Comparison of ENCODE assay signal across 24 cellular contexts in the genomic region with DNA sequence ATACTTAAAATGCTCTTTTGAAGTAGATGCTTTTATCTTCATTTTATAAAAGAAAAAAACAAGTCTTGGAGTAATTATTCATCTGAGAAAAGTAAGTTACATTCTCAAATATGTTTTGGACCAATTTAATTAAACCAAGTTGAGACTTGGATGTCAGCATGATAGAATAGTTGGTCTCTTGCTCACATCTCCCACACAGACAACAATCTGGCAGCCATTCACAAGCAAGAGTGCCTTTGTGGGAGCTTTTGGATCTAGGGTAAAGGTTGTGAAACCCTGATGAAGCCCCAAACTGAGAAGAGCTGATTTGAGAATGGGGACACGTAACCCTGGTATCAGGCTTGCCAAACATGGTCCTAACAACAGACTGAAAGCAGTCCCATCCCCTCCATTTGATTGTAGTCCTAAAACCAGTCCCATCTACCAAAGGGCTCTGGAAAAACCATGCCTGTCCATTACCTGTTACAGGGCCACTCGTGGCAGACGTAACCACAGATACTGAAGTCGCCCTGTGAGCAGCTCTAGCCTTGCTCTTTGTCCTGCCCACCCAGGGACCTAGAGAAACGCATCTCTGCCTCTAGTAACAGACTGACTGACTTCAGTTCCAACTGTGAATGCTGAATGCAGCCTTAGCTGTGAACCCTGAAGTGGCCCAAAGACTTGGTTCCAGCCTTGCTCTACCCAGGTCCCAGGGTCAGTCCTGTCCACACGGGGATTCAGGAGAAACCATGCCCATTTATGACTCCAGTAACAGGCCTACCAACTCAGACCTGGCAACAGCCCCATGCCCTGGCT.
DNase-seq lines count a peak whose midpoint lies in the region; TF ChIP-seq lines count a peak whose summit lies in the region.
"Had no signal": no experiment of that assay in that cellular context is flagged by ENCODE, and none has a peak within 500 bp of the region (broad histone marks: within the 10 kb centered on the region; RNA-seq: fewer than 3 reads in every experiment).

No MANE protein-coding gene starts in this region.

- H3K4me2 ChIP-seq in mesendoderm (ENCODE audit: low read length) (no peak overlapping the region), SK-N-SH (no peak overlapping the region)
- H3K4me2 ChIP-seq: A549, PC-9 had no signal

- H3K56ac ChIP-seq in mesendoderm (ENCODE audit: low read length): peak overlapping the region; percentile 45

- TF ChIP-seq EP300 in SK-N-SH (IDR thresholded peaks at IDR 0.05; ENCODE audit: borderline replicate concordance in 1 of 2, low read depth in 1 of 2, low read length in 1 of 2): no peak

- H3K79me1 ChIP-seq in mesendoderm (ENCODE audit: low read length): no peaks in the 10 kb centered on the region

- no peak overlapping the region for H3K23ac ChIP-seq in mesendoderm (ENCODE audit: low read length)

- H3K4me1 ChIP-seq in mesendoderm (ENCODE audit: control insufficient read depth, low read depth, low read length) (peaks cover 15% of the 10 kb centered on the region), SK-N-SH (ENCODE audit: control insufficient read depth in 1 of 2, insufficient read depth in 2 of 2, low read depth in 1 of 2, low read length in 1 of 2) (no peaks in the 10 kb centered on the region; a peak in 1 of 4 replicates)
- H3K4me1 ChIP-seq: A549, BE2C had no signal

- no peak for TF ChIP-seq RAD21 in SK-N-SH (IDR thresholded peaks at IDR 0.05; ENCODE audit: low read length)

- H3K9me2 ChIP-seq in SK-N-SH: no peaks in the 10 kb centered on the region

- H4K5ac ChIP-seq in mesendoderm (ENCODE audit: low read length): no peak overlapping the region

- TF ChIP-seq CTCF in AG10803 (conservative IDR thresholded peaks at IDR 0.05; ENCODE audit: low read length) (no peak), VCaP (conservative IDR thresholded peaks at IDR 0.05) (no peak), SK-N-SH (IDR thresholded peaks at IDR 0.05) (no peak)

- peak overlapping the region; percentile 72 for H3K4ac ChIP-seq in mesendoderm (ENCODE audit: low read depth, low read length)

- H2BK5ac ChIP-seq in mesendoderm (ENCODE audit: low read length): peak overlapping the region; percentile 9

- H2AK5ac ChIP-seq in mesendoderm (ENCODE audit: low read length): no peak overlapping the region

- H2BK120ac ChIP-seq in mesendoderm (ENCODE audit: low read depth, low read length): no peak overlapping the region

- H3K4me3 ChIP-seq in AG10803 (ENCODE audit: low read length) (no peak overlapping the region), mesendoderm (ENCODE audit: low read length) (no peak overlapping the region), SK-N-SH (ENCODE audit: low read depth in 2 of 2, low read length in 1 of 2) (no peak overlapping the region)
- H3K4me3 ChIP-seq: A549, MG63, PC-9 had no signal

- H3K36me3 ChIP-seq in mesendoderm (ENCODE audit: control insufficient read depth, insufficient read depth, low read length): no peaks in the 10 kb centered on the region
- H3K36me3 ChIP-seq in SK-N-SH (replicated peaks in 1 of 2; ENCODE audit: control insufficient read depth in 1 of 2, insufficient read depth in 2 of 2, low read length in 1 of 2): no peaks in the 10 kb centered on the region
- H3K36me3 ChIP-seq: BE2C, MG63 had no signal

- DNase-seq in AG10803 (ENCODE audit: low read depth): peak; percentile 41
- DNase-seq in EH (ENCODE audit: low read depth): peak; percentile 13
- no peak for DNase-seq in mesendoderm
- no peak for DNase-seq in AG08395 (ENCODE audit: low spot score)
- no peak for DNase-seq in SHP77 treated with DMSO at 0.1 percent for 48 hours (lab: John Stamatoyannopoulos, UW)
- no peak for DNase-seq in SK-N-SH
- DNase-seq: BE2C; CD8-positive, alpha-beta memory T cell; DMS 273 treated with DMSO at 0.1 percent for 48 hours; DND-41; HCEC 1CT; KG1; MG63; NCI-H1105 treated with DMSO at 0.1 percent for 48 hours; NCI-H146; NCI-H2029 treated with DMSO at 0.1 percent for 48 hours; NCI-H446 treated with DMSO at 0.1 percent for 48 hours; NCI-H526; NCI-H82; NK-92 treated with Interleukin-12 subunit alpha and Interleukin-12 subunit beta, amount 100 ng/mL, for 24 hours; PC-9; Right ventricle myocardium superior had no signal

- H3K27ac ChIP-seq in VCaP (peak overlapping the region; percentile 41), mesendoderm (ENCODE audit: low read depth, low read length) (no peak overlapping the region), SK-N-SH (ENCODE audit: low read depth in 2 of 2, low read length in 1 of 2) (no peak overlapping the region)
- H3K27ac ChIP-seq: A549, PC-9 had no signal

- no peak overlapping the region for H3K18ac ChIP-seq in mesendoderm (ENCODE audit: low read length)

- POLR2A ChIA-PET in SK-N-SH (lab: Yijun Ruan, JAX): no interaction called here

- H3F3A ChIP-seq in SK-N-SH (replicated peaks; ENCODE audit: insufficient read depth): no peaks in the 10 kb centered on the region

- no peak overlapping the region for H4K8ac ChIP-seq in mesendoderm (ENCODE audit: low read depth, low read length)

- CTCF ChIA-PET in SK-N-SH (lab: Yijun Ruan, JAX): interaction anchor here (1.6 kb wide), 1 partner anchor 60 kb away, joined by 3 read pairs; no protein-coding TSS in a partner anchor

- no peak overlapping the region for H2AFZ ChIP-seq in SK-N-SH (ENCODE audit: low read depth)
- H2AFZ ChIP-seq: PC-9 had no signal

- H4K20me1 ChIP-seq in SK-N-SH (ENCODE audit: insufficient read depth): no peaks in the 10 kb centered on the region

- H3K79me2 ChIP-seq in mesendoderm (ENCODE audit: control insufficient read depth, insufficient read depth, low read length): no peaks in the 10 kb centered on the region
- no peaks in the 10 kb centered on the region for H3K79me2 ChIP-seq in SK-N-SH (ENCODE audit: insufficient read depth)

- no peaks in the 10 kb centered on the region for H3K9me3 ChIP-seq in SK-N-SH
- H3K9me3 ChIP-seq: A549, BE2C, MG63 had no signal

- H3K9ac ChIP-seq in mesendoderm (ENCODE audit: low read length) (no peak overlapping the region), SK-N-SH (no peak overlapping the region)

- H2BK15ac ChIP-seq in mesendoderm (replicated peaks; ENCODE audit: low read depth): no peak overlapping the region

- no CpG with 5 or more reads among the region's 6 CpGs for WGBS in mesendoderm (ENCODE audit: extremely low coverage, insufficient coverage, low lambda C conversion rate)
- 53% methylated on average over 4 of the region's 6 CpGs for WGBS in SK-N-SH (ENCODE audit: low lambda C conversion rate)

- H3K27me3 ChIP-seq in mesendoderm (ENCODE audit: insufficient read depth, low read length, poor library complexity): no peaks in the 10 kb centered on the region
- no peaks in the 10 kb centered on the region for H3K27me3 ChIP-seq in SK-N-SH (ENCODE audit: insufficient read depth)
- H3K27me3 ChIP-seq: BE2C, MG63 had no signal

TF ChIP-seq in SK-N-SH, 30 proteins besides CTCF, POLR2A, EP300 and RAD21:
- no peak for TF ChIP-seq RCOR1 (IDR thresholded peaks at IDR 0.05; ENCODE audit: low read length)
- no peak for TF ChIP-seq YY1 (IDR thresholded peaks at IDR 0.05; ENCODE audit: low read depth)
- TF ChIP-seq, protein P1, sequence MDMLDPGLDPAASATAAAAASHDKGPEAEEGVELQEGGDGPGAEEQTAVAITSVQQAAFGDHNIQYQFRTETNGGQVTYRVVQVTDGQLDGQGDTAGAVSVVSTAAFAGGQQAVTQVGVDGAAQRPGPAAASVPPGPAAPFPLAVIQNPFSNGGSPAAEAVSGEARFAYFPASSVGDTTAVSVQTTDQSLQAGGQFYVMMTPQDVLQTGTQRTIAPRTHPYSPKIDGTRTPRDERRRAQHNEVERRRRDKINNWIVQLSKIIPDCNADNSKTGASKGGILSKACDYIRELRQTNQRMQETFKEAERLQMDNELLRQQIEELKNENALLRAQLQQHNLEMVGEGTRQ (IDR thresholded peaks at IDR 0.05; ENCODE audit: borderline replicate concordance, low read depth, low read length): no peak
- no peak for TF ChIP-seq NFIC (IDR thresholded peaks at IDR 0.05; ENCODE audit: borderline replicate concordance)

Comparison
In these comparisons a context has a peak if more than half of its experiments do, and no peak if none do; other contexts are left out.
1. DNase-seq: peak in AG10803 (single experiment) and EH (single experiment); none in mesendoderm (single experiment), AG08395 (single experiment), SHP77 treated with DMSO at 0.1 percent for 48 hours (single experiment) and SK-N-SH (single experiment).